Comparison of ENCODE assay signal across 8 cellular contexts in the genomic region with DNA sequence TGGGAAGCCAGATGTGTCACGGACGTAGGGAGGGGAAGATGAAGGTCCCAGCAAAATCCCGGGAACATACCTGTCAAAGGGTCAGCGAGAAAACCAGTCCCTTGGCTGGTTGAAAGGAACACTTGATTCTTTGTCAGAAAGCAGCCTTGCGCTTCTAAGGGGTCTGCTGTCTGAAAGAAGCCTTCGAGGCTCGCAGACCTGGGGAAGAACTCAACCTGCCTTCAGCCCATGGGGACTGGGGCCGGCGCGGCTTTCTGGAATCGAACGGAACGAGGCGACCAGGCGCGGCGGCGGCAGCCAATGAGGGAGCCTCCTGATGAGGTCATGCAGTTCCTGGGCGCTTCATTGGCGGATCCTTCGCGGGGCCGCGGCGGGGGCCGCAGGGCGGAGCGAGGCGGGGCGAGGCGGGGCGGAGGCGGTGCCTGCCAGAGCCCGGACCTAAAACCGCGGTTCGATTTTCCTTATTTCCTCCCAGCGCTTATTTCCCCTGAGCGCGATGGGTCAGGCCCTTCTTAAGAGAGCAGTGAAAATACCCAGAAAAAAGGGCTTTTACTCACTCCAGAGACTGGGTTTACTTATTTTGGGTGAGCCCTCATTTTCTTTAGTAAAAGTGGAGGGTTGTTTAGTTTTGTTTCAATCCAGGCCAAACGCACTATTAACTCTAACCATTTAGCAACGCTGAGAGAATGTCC. TPM values are rescaled to one million over a fixed set of nuclear protein-coding genes. Genes with fewer than 3 reads are reported as not detected.
A peak's percentile ranks its signal among the peaks of the same experiment; 100 is the strongest.
DNase-seq lines count a peak whose midpoint lies in the region; ATAC-seq, FAIRE-seq and TF ChIP-seq lines count a peak whose summit lies in the region.

No MANE protein-coding gene starts in this region.

- peaks cover 6 to 8% of the 10 kb centered on the region in 2 donors for H3K4me1 ChIP-seq in kidney (ENCODE audit: control insufficient read depth in 1 of 2, insufficient read depth in 1 of 2, low read depth in 1 of 2, low read length in 2 of 2)

- peak; percentile 99 for ATAC-seq in GM18909 (IDR thresholded peaks at IDR 0.05; ENCODE audit: poor library complexity, unreplicated experiment)
- peak; percentile 96 for ATAC-seq in HG03159 (IDR thresholded peaks at IDR 0.05; ENCODE audit: unreplicated experiment)

- H3K9me3 ChIP-seq in kidney (ENCODE audit: control insufficient read depth in 1 of 2, low read length in 2 of 2) = peaks cover 0 to 9% of the 10 kb centered on the region in 2 donors

- peak; percentile 89 for DNase-seq in ACHN
- peak; percentile 86 for DNase-seq in NCI-H2227 treated with DMSO at 0.1 percent for 48 hours (lab: John Stamatoyannopoulos, UW)
- DNase-seq in activated CD4-positive, alpha-beta T cell treated with anti-CD3 and anti-CD28 coated beads for 24 hours (ENCODE audit: low read depth in 2 of 2) = peak; percentile 83 to 87
- DNase-seq in cerebellum (ENCODE audit: low spot score) = peak; percentile 99
- peak; percentile 97 for DNase-seq in kidney
- DNase-seq in stimulated activated CD4-positive, alpha-beta T cell treated with anti-CD3 and anti-CD28 coated beads, Interleukin-12 subunit alpha, Interleukin-12 subunit beta, amount 100 ng/mL, for 48 hours (ENCODE audit: low read depth in 2 of 3, low spot score in 1 of 3) = peak; percentile 85 to 89 (median 89)

- no peak for FAIRE-seq in kidney (lab: Jason Lieb, UNC)

- peak overlapping the region; percentile 71 to 82 for H3K4me3 ChIP-seq in kidney (ENCODE audit: low read length in 2 of 2)

- peak overlapping the region; percentile 76 to 78 for H3K27ac ChIP-seq in kidney (ENCODE audit: low read depth in 2 of 2, low read length in 2 of 2)

- TF ChIP-seq CTCF in kidney (IDR thresholded peaks at IDR 0.05; ENCODE audit: borderline replicate concordance, extremely low read depth, insufficient read depth) = no peak

- intact Hi-C loops in kidney (cut with DNase I) = no loop called here

- peak overlapping the region; percentile 74 to 91 for H3K9ac ChIP-seq in kidney (ENCODE audit: low read length in 2 of 2)

- no peaks in the 10 kb centered on the region for H3K36me3 ChIP-seq in kidney (ENCODE audit: control insufficient read depth in 1 of 2, insufficient read depth in 2 of 2, low read length in 2 of 2)

- in situ Hi-C loops in ACHN (cut with HindIII; ENCODE audit: low pct_ligation_motif_present, low pct_unique_long_range_greater_than_20kb, low sequenced_read_pairs) = no loop called here

RNA-seq across cellular contexts. Expression of gene TTC7B, which starts 11.8 kb away (rescaled TPM):
- total RNA-seq in cerebellum = 26.3 TPM
- 48.3 TPM for total RNA-seq in kidney
- polyA plus RNA-seq in kidney (ENCODE audit: insufficient read depth, low read depth, low replicate concordance) = 23.4 TPM

Comparison
In these comparisons a context has a peak if more than half of its experiments do, and no peak if none do; other contexts are left out.
1. Peak in every context shown above with its lines: DNase-seq, ATAC-seq, H3K4me3 ChIP-seq and H3K27ac ChIP-seq.